ENCODE assay signal across 19 cellular contexts in the genomic region with DNA sequence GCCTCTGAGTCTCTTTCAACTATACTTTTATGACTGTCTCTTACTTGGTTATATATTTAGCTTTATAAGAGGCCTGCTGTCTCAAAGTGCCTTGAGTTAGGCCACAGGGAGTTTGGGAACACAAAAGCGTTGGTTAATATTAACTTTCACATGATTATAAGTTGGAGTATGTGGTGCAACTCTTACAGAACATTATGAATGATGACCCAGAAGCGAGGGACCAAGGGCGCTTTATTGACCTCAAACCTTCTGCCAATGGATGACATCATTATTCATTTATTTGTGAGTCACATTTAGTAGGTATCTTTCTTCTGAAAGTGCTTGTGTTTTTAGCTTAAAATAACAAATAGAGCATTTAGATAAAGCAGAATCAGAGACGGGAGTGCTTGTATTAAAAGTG.
A peak's percentile ranks its signal among the peaks of the same experiment; 100 is the strongest.
DNase-seq lines count a peak whose midpoint lies in the region; ATAC-seq, FAIRE-seq and TF ChIP-seq lines count a peak whose summit lies in the region.
"Had no signal": no experiment of that assay in that cellular context is flagged by ENCODE, and none has a peak within 500 bp of the region (broad histone marks: within the 10 kb centered on the region; RNA-seq: fewer than 3 reads in every experiment).

No MANE protein-coding gene starts in this region.

- WGBS in hepatocyte (ENCODE audit: low lambda C conversion rate, missing lambda C conversion rate) = 66% methylated on average over 4 of the region's 4 CpGs
- 43% methylated on average over 4 of the region's 4 CpGs for WGBS in SK-N-SH (ENCODE audit: low lambda C conversion rate)

- H3K4me1 Mint-ChIP-seq in astrocyte (ENCODE audit: low read depth, unreplicated experiment) = peaks cover 3% of the 10 kb centered on the region
- no peaks in the 10 kb centered on the region for H3K4me1 Mint-ChIP-seq in activated naive CD4-positive, alpha-beta T cell treated with anti-CD3 and anti-CD28 coated beads, Interleukin-2, amount 10 ng/mL, durations not matched to agents 7 days and 5 days
- H3K4me1 Mint-ChIP-seq: brain, GM23338, mesothelial cell of epicardium, WTC11 had no signal

- H3K9me3 Mint-ChIP-seq in astrocyte (ENCODE audit: unreplicated experiment) = peaks cover 3% of the 10 kb centered on the region
- H3K9me3 Mint-ChIP-seq in activated naive CD4-positive, alpha-beta T cell treated with anti-CD3 and anti-CD28 coated beads, Interleukin-2, amount 10 ng/mL, durations not matched to agents 7 days and 5 days = no peaks in the 10 kb centered on the region
- H3K9me3 Mint-ChIP-seq: activated CD4-positive, alpha-beta memory T cell treated with anti-CD3 and anti-CD28 coated beads for 36 hours; GM23338 had no signal

- H4K20me1 ChIP-seq in astrocyte (ENCODE audit: insufficient read depth, low read length) = no peaks in the 10 kb centered on the region
- no peaks in the 10 kb centered on the region for H4K20me1 ChIP-seq in hepatocyte (ENCODE audit: insufficient read depth, poor library complexity, severe bottlenecking)
- H4K20me1 ChIP-seq in SK-N-SH (ENCODE audit: insufficient read depth) = no peaks in the 10 kb centered on the region

- H3K9me3 ChIP-seq in astrocyte (ENCODE audit: insufficient read depth, low read depth, low read length) (no peaks in the 10 kb centered on the region), hepatocyte (ENCODE audit: low read depth) (no peaks in the 10 kb centered on the region), SK-N-SH (no peaks in the 10 kb centered on the region)
- H3K9me3 ChIP-seq: colonic mucosa, gastrocnemius medialis, testis had no signal

- H3K27me3 ChIP-seq in astrocyte (ENCODE audit: insufficient read depth, low read length) = no peaks in the 10 kb centered on the region
- H3K27me3 ChIP-seq in hepatocyte = no peaks in the 10 kb centered on the region
- no peaks in the 10 kb centered on the region for H3K27me3 ChIP-seq in SK-N-SH (ENCODE audit: insufficient read depth)
- H3K27me3 ChIP-seq: colonic mucosa, gastrocnemius medialis, testis had no signal

- DNase-seq in HCEC 1CT = peak; percentile 88
- DNase-seq in astrocyte (ENCODE audit: low read depth) = peak; percentile 76
- peak; percentile 5 for DNase-seq in hepatocyte (ENCODE audit: low spot score)
- peak; percentile 41 for DNase-seq in skeletal muscle cell (ENCODE audit: low read depth)
- DNase-seq in SK-N-SH = no peak
- DNase-seq in activated naive CD4-positive, alpha-beta T cell treated with anti-CD3 and anti-CD28 coated beads, Interleukin-2, amount 10 ng/mL, durations not matched to agents 7 days and 5 days = no peak
- DNase-seq: activated CD4-positive, alpha-beta memory T cell treated with anti-CD3 and anti-CD28 coated beads for 36 hours; activated naive CD4-positive, alpha-beta T cell treated with Interleukin-2 at 50 U/mL for 16 hours; activated T-cell treated with anti-CD3 and anti-CD28 coated beads for 4 hours; colonic mucosa; gastrocnemius medialis; NCI-H1417; NCI-H526 treated with DMSO at 0.1 percent for 48 hours; testis had no signal

- H3K27me3 Mint-ChIP-seq in astrocyte (ENCODE audit: low read depth, unreplicated experiment) = no peaks in the 10 kb centered on the region
- H3K27me3 Mint-ChIP-seq in activated naive CD4-positive, alpha-beta T cell treated with anti-CD3 and anti-CD28 coated beads, Interleukin-2, amount 10 ng/mL, durations not matched to agents 7 days and 5 days = no peaks in the 10 kb centered on the region
- H3K27me3 Mint-ChIP-seq: activated CD4-positive, alpha-beta memory T cell treated with anti-CD3 and anti-CD28 coated beads for 36 hours had no signal

- TF ChIP-seq EP300 in SK-N-SH (IDR thresholded peaks at IDR 0.05; ENCODE audit: borderline replicate concordance in 1 of 2, low read depth in 1 of 2, low read length in 1 of 2) = no peak

- POLR2A ChIA-PET in SK-N-SH (lab: Yijun Ruan, JAX) = no interaction called here

- no peak overlapping the region for H3K4me3 Mint-ChIP-seq in astrocyte (ENCODE audit: unreplicated experiment)
- H3K4me3 Mint-ChIP-seq in activated naive CD4-positive, alpha-beta T cell treated with anti-CD3 and anti-CD28 coated beads, Interleukin-2, amount 10 ng/mL, durations not matched to agents 7 days and 5 days = no peak overlapping the region
- H3K4me3 Mint-ChIP-seq: activated CD4-positive, alpha-beta memory T cell treated with anti-CD3 and anti-CD28 coated beads for 36 hours; brain; GM23338; mesothelial cell of epicardium; WTC11 had no signal

- H3K4me1 ChIP-seq in astrocyte (ENCODE audit: insufficient read depth, low read length) (peaks cover 3% of the 10 kb centered on the region), hepatocyte (ENCODE audit: insufficient read depth) (no peaks in the 10 kb centered on the region), SK-N-SH (ENCODE audit: control insufficient read depth in 1 of 2, insufficient read depth in 2 of 2, low read depth in 1 of 2, low read length in 1 of 2) (no peaks in the 10 kb centered on the region)
- H3K4me1 ChIP-seq: colonic mucosa, gastrocnemius medialis, testis had no signal

- no peaks in the 10 kb centered on the region for H3F3A ChIP-seq in SK-N-SH (replicated peaks; ENCODE audit: insufficient read depth)

- H3K36me3 ChIP-seq in astrocyte (ENCODE audit: insufficient read depth, low read length) (no peaks in the 10 kb centered on the region), hepatocyte (replicated peaks; ENCODE audit: insufficient read depth, low read depth) (no peaks in the 10 kb centered on the region), SK-N-SH (replicated peaks in 1 of 2; ENCODE audit: control insufficient read depth in 1 of 2, insufficient read depth in 2 of 2, low read length in 1 of 2) (no peaks in the 10 kb centered on the region)
- H3K36me3 ChIP-seq: colonic mucosa, gastrocnemius medialis had no signal

- H3K79me2 ChIP-seq in astrocyte (ENCODE audit: insufficient read depth, low read length) (no peaks in the 10 kb centered on the region), hepatocyte (no peaks in the 10 kb centered on the region), SK-N-SH (ENCODE audit: insufficient read depth) (no peaks in the 10 kb centered on the region)

- ATAC-seq in HG03175 (IDR thresholded peaks at IDR 0.05; ENCODE audit: unreplicated experiment) = no peak
- ATAC-seq: gastrocnemius medialis, GM23338, WTC11 had no signal

- CTCF ChIA-PET in SK-N-SH (lab: Yijun Ruan, JAX) = no interaction called here
- CTCF ChIA-PET in activated naive CD4-positive, alpha-beta T cell treated with anti-CD3 and anti-CD28 coated beads, Interleukin-2, amount 10 ng/mL, durations not matched to agents 7 days and 5 days (lab: Charles Lee) = no interaction called here

- FAIRE-seq in astrocyte (lab: Jason Lieb, UNC) = no peak

- no peak for TF ChIP-seq RAD21 in SK-N-SH (IDR thresholded peaks at IDR 0.05; ENCODE audit: low read length)

- no peak overlapping the region for H3K4me2 ChIP-seq in astrocyte (ENCODE audit: low read length)
- no peak overlapping the region for H3K4me2 ChIP-seq in hepatocyte
- no peak overlapping the region for H3K4me2 ChIP-seq in SK-N-SH
- H3K4me2 ChIP-seq: GM23338 had no signal

- no peak overlapping the region for H3K4me3 ChIP-seq in astrocyte (ENCODE audit: insufficient read depth, low read depth, low read length)
- no peak overlapping the region for H3K4me3 ChIP-seq in hepatocyte
- no peak overlapping the region for H3K4me3 ChIP-seq in skeletal muscle cell (ENCODE audit: low read depth, low read length)
- H3K4me3 ChIP-seq in SK-N-SH (ENCODE audit: low read depth in 2 of 2, low read length in 1 of 2) = no peak overlapping the region
- H3K4me3 ChIP-seq: colonic mucosa, gastrocnemius medialis, GM23338, testis had no signal

- TF ChIP-seq CTCF in astrocyte (IDR thresholded peaks at IDR 0.05; ENCODE audit: insufficient read depth, low read depth, low read length) = no peak
- no peak for TF ChIP-seq CTCF in hepatocyte (IDR thresholded peaks at IDR 0.05; ENCODE audit: poor library complexity)
- TF ChIP-seq CTCF in SK-N-SH (IDR thresholded peaks at IDR 0.05) = no peak

- H3K27ac ChIP-seq in astrocyte (ENCODE audit: low read depth, low read length) = no peak overlapping the region
- no peak overlapping the region for H3K27ac ChIP-seq in hepatocyte
- no peak overlapping the region for H3K27ac ChIP-seq in SK-N-SH (ENCODE audit: low read depth in 2 of 2, low read length in 1 of 2)
- H3K27ac ChIP-seq: colonic mucosa, gastrocnemius medialis, testis had no signal

- H3K27ac Mint-ChIP-seq in astrocyte (ENCODE audit: unreplicated experiment) = no peak overlapping the region
- no peak overlapping the region for H3K27ac Mint-ChIP-seq in activated naive CD4-positive, alpha-beta T cell treated with anti-CD3 and anti-CD28 coated beads, Interleukin-2, amount 10 ng/mL, durations not matched to agents 7 days and 5 days
- H3K27ac Mint-ChIP-seq: activated CD4-positive, alpha-beta memory T cell treated with anti-CD3 and anti-CD28 coated beads for 36 hours; GM23338; mesothelial cell of epicardium; WTC11 had no signal

- no peaks in the 10 kb centered on the region for H3K36me3 Mint-ChIP-seq in astrocyte (ENCODE audit: low read depth, unreplicated experiment)
- no peaks in the 10 kb centered on the region for H3K36me3 Mint-ChIP-seq in activated naive CD4-positive, alpha-beta T cell treated with anti-CD3 and anti-CD28 coated beads, Interleukin-2, amount 10 ng/mL, durations not matched to agents 7 days and 5 days
- H3K36me3 Mint-ChIP-seq: activated CD4-positive, alpha-beta memory T cell treated with anti-CD3 and anti-CD28 coated beads for 36 hours; brain; mesothelial cell of epicardium; WTC11 had no signal

- H2AFZ ChIP-seq in astrocyte (ENCODE audit: low read depth, low read length) = no peak overlapping the region
- no peak overlapping the region for H2AFZ ChIP-seq in hepatocyte
- H2AFZ ChIP-seq in SK-N-SH (ENCODE audit: low read depth) = no peak overlapping the region; the same call in 1 of the 2 replicates
- H2AFZ ChIP-seq: GM23338 had no signal

- no peaks in the 10 kb centered on the region for H3K9me2 ChIP-seq in hepatocyte (replicated peaks; ENCODE audit: insufficient read depth)
- H3K9me2 ChIP-seq in SK-N-SH = no peaks in the 10 kb centered on the region

- H3K9ac ChIP-seq in astrocyte (ENCODE audit: low read length) = no peak overlapping the region
- no peak overlapping the region for H3K9ac ChIP-seq in SK-N-SH

TF ChIP-seq in SK-N-SH, 30 proteins besides CTCF, POLR2A, EP300 and RAD21 (continues in another document):
- TF ChIP-seq YY1 (IDR thresholded peaks at IDR 0.05; ENCODE audit: low read depth) (no peak), IRF3 (IDR thresholded peaks at IDR 0.05; ENCODE audit: low read depth, low read length) (no peak), TEAD4 (IDR thresholded peaks at IDR 0.05; ENCODE audit: borderline replicate concordance, insufficient read depth) (no peak), RFX5 (IDR thresholded peaks at IDR 0.05; ENCODE audit: low read length) (no peak), FOSL2 (IDR thresholded peaks at IDR 0.05; ENCODE audit: borderline replicate concordance, low read depth) (no peak)

Comparison
In these comparisons a context has a peak if more than half of its experiments do, and no peak if none do; other contexts are left out.
1. DNase-seq: peak in HCEC 1CT (single experiment), astrocyte (single experiment), hepatocyte (single experiment) and skeletal muscle cell (single experiment); none in SK-N-SH (single experiment) and activated naive CD4-positive, alpha-beta T cell treated with anti-CD3 and anti-CD28 coated beads, Interleukin-2, amount 10 ng/mL, durations not matched to agents 7 days and 5 days (single experiment).